Comparison of ENCODE assay signal across 21 cellular contexts in genomic region chr3:46104706-46105105, GRCh38.
"Had no signal": no experiment of that assay in that cellular context is flagged by ENCODE, and none has a peak within 500 bp of the region (broad histone marks: within the 10 kb centered on the region; RNA-seq: fewer than 3 reads in every experiment).

No MANE protein-coding gene starts in this region.

- H3K4me2 ChIP-seq: hepatocyte had no signal

- H3K36me3 ChIP-seq: adrenal gland, cardiac muscle cell, esophagus squamous epithelium, stomach, upper lobe of right lung had no signal

- H3K79me2 ChIP-seq: hepatocyte had no signal

- ATAC-seq: activated CD4-positive, CD25-positive, alpha-beta regulatory T cell treated with anti-CD3 and anti-CD28 coated beads, Interleukin-2, amount 50 U/mL, for 24 hours; left ventricle myocardium superior; mucosa of descending colon; naive thymus-derived CD4-positive, alpha-beta T cell; right cardiac atrium; upper lobe of right lung had no signal

- DNase-seq: activated CD4-positive, alpha-beta T cell treated with anti-CD3 and anti-CD28 coated beads, Interleukin-2, amount 50 U/mL, for 1 hour; activated naive CD4-positive, alpha-beta T cell treated with anti-CD3 and anti-CD28 coated beads for 36 hours; activated T-cell treated with anti-CD3 and anti-CD28 coated beads, Interleukin-2, amount 50 U/mL, for 1 hour; adrenal gland; esophagus squamous epithelium; left ventricle myocardium superior; mucosa of descending colon; naive thymus-derived CD4-positive, alpha-beta T cell; occipital lobe; right cardiac atrium; small intestine; stomach; T1000; testis; upper lobe of right lung had no signal

- H3K4me3 Mint-ChIP-seq: activated naive CD4-positive, alpha-beta T cell treated with anti-CD3 and anti-CD28 coated beads for 36 hours; memory B cell; naive thymus-derived CD4-positive, alpha-beta T cell had no signal

- H3K27ac ChIP-seq: adrenal gland, cardiac muscle cell, hepatocyte, stomach, testis, upper lobe of right lung had no signal

- H3K27ac Mint-ChIP-seq: activated naive CD4-positive, alpha-beta T cell treated with anti-CD3 and anti-CD28 coated beads for 36 hours; activated T-helper 2 cell treated with anti-CD3 and anti-CD28 coated beads, Interferon-gamma antibody, Interleukin-2, Interleukin-4, amounts not matched to agents 10 μg/mL and 5 μg/mL and 100 μg/mL, durations not matched to agents 14 hours and 24 hours and 36 hours; memory B cell; progenitor cell of endocrine pancreas had no signal

- H3K27me3 ChIP-seq: adrenal gland, hepatocyte, stomach, testis, upper lobe of right lung had no signal

- H3K4me3 ChIP-seq: adrenal gland, cardiac muscle cell, esophagus squamous epithelium, hepatocyte, mucosa of descending colon, stomach, testis, upper lobe of right lung had no signal

- H3K27me3 Mint-ChIP-seq: memory B cell, progenitor cell of endocrine pancreas had no signal

- H3K9me3 ChIP-seq: adrenal gland, esophagus squamous epithelium, mucosa of descending colon, stomach, testis, upper lobe of right lung had no signal

- H3K4me1 ChIP-seq: adrenal gland had no signal

- H2AFZ ChIP-seq: hepatocyte had no signal
